8 cellular contexts compared by ENCODE assay signal in the genomic region with DNA sequence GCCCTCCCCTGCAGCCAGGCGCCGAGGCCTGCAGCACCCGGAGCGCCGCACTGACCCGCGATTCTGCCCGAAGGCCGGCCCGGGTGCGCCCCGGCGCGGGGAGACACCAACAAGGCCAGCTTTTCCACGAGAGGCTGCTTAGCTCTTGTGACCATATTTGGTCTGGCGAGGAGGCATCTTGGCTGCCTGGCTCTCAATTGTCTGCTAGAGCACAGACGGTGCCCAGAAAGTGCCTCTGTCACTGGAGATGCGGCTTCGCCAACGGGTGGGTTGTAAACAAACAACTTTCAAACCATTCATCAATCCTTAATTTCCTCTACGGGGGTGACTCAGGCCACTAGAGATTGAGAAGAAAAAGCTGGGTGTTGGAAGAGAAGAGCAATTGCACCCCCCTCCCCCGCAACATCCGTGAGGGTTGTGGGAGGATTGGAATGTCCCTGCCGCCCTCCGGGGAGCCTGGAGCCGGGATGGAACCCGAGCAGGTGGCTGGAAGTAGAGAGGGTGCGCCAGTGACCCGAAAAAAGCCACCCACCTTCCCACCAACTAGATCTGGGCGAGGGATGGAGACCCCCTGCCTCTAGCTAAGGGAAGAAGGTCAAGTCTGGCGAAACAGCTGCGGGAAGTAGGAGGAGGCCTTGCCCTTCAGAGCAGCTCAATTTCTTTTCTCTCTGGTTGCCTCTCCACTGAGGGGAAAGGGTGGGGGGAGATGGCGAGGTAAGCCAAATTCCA. TPM values are rescaled to one million over a fixed set of nuclear protein-coding genes. Genes with fewer than 3 reads are reported as not detected.
DNase-seq lines count a peak whose midpoint lies in the region; TF ChIP-seq lines count a peak whose summit lies in the region.

No MANE protein-coding gene starts in this region.

- peaks cover 24% of the 10 kb centered on the region for H3K4me1 ChIP-seq in mesodermal cell (ENCODE audit: control insufficient read depth, insufficient read depth, low read length, poor library complexity, severe bottlenecking)

- H3K9me3 Mint-ChIP-seq in HFFc6 = no peaks in the 10 kb centered on the region

- DNase-seq in activated naive CD4-positive, alpha-beta T cell treated with Interleukin-2 at 50 U/mL for 16 hours = peak; percentile 29
- DNase-seq in activated naive CD4-positive, alpha-beta T cell (lab: John Stamatoyannopoulos, UW) = no peak
- DNase-seq in HFFc6 = peak; percentile 87
- DNase-seq in NCI-H1105 (lab: John Stamatoyannopoulos, UW) = peak; percentile 47
- DNase-seq in activated CD4-positive, alpha-beta T cell treated with anti-CD3 and anti-CD28 coated beads, Interleukin-2, amount 50 U/mL, for 1 hour = peak; percentile 2
- DNase-seq in epithelial cell of esophagus (ENCODE audit: low read depth) = peak; percentile 77
- DNase-seq in superior temporal gyrus (ENCODE audit: extremely low spot score) = peak; percentile 79

- TF ChIP-seq CTCF in HFFc6 (IDR thresholded peaks at IDR 0.05) = peak; percentile 60
- TF ChIP-seq CTCF in epithelial cell of esophagus (IDR thresholded peaks at IDR 0.05; ENCODE audit: insufficient read depth, low read depth, low read length, missing control alignments) = no peak

- H3K36me3 ChIP-seq in mesodermal cell (ENCODE audit: control insufficient read depth, insufficient read depth, low read length) = peaks cover 9% of the 10 kb centered on the region

- peaks cover 63% of the 10 kb centered on the region for H3K4me1 Mint-ChIP-seq in HFFc6 (ENCODE audit: low read depth)

- H3K4me3 Mint-ChIP-seq in HFFc6 = peak overlapping the region; percentile 96

- H3K27ac ChIP-seq in mesodermal cell (ENCODE audit: low read depth, low read length, severe bottlenecking) = peak overlapping the region; percentile 91

- H3K27me3 Mint-ChIP-seq in HFFc6 (ENCODE audit: insufficient read depth) = no peaks in the 10 kb centered on the region; the same call in 1 of the 2 replicates

- WGBS in mesodermal cell (ENCODE audit: insufficient coverage in 2 of 2), 2 experiments = 0 to 2% methylated on average over 15 to 16 of the region's 33 CpGs

- peak overlapping the region; percentile 90 for H3K27ac Mint-ChIP-seq in HFFc6

- peak overlapping the region; percentile 59 for H3K4me3 ChIP-seq in epithelial cell of esophagus (ENCODE audit: low read length)
- H3K4me3 ChIP-seq in mesodermal cell (ENCODE audit: extremely low read depth, insufficient read depth, low read length, poor library complexity, severe bottlenecking) = peak overlapping the region; percentile 89

- H3K9me3 ChIP-seq in mesodermal cell (ENCODE audit: control insufficient read depth, low read length) = no peaks in the 10 kb centered on the region

- peaks cover 29% of the 10 kb centered on the region for H3K36me3 Mint-ChIP-seq in HFFc6 (ENCODE audit: low read depth)

RNA-seq across cellular contexts. Expression of a gene that starts 0.8 kb away (rescaled TPM):
- total RNA-seq in HFFc6 (2021; fragmentation: NEBNext Ultra II Directional; extraction: Animal tissue kit (Norgen Biotek cat#: 25700)) = 10 to 100 TPM; 41.5 to 49.7 (median 45.5) TPM
- 88.0 TPM for polyA plus RNA-seq in mesodermal cell (2013, experiment 1 of 2)
- 74.8 TPM for polyA plus RNA-seq in mesodermal cell (2013, experiment 2 of 2)

Comparison
In these comparisons a context has a peak if more than half of its experiments do, and no peak if none do; other contexts are left out.
1. DNase-seq: peak in activated naive CD4-positive, alpha-beta T cell treated with Interleukin-2 at 50 U/mL for 16 hours (single experiment), HFFc6 (single experiment), NCI-H1105 (single experiment), activated CD4-positive, alpha-beta T cell treated with anti-CD3 and anti-CD28 coated beads, Interleukin-2, amount 50 U/mL, for 1 hour (single experiment), epithelial cell of esophagus (single experiment) and superior temporal gyrus (single experiment); none in activated naive CD4-positive, alpha-beta T cell (0 of 4).